22 cellular contexts compared by ENCODE assay signal in the genomic region with DNA sequence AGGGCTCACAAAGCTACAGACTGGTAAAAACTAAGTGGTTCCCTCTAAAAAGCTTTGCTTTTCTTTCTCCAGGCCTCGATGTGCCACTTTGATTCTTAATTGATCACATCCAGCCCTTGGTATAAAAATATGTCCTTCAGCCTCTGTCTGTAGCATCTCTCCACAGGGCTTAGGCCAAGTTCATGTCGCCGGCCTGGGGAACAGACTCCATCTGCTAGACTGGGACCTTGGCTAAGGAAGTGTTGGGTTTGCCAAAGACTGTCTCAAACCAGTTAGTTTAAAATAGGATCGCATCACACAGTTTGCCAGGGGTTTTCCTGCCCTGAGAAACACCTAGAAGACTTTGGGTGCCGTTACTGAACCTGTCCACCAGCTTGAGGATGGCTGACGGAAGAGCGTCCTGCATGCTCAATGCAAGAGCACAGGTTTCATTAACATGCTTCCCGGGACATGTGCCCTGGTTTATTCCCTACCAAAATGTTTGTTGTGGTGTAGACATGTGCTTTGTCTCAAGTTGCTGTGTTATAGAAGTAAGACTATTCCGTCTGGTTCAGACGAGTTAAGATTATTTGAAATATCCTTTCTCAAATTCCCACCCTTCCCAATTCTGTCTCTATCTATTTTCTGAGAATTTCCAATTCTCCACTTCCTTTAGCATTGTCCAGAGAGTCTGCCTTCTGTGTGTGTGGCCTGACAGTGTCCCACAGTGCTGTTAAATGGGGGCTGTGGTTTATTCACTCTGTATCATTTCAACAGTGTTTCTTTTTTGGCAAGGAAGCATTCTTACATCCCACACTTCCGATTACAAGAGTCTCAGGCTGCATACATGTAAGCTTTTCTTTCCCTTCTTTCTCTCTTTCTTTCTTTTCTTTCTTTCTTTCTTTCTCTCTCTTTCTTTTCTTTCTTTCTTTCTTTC.
"Had no signal": no experiment of that assay in that cellular context is flagged by ENCODE, and none has a peak within 500 bp of the region (broad histone marks: within the 10 kb centered on the region; RNA-seq: fewer than 3 reads in every experiment).

No MANE protein-coding gene starts in this region.

- H3K9me3 ChIP-seq: adrenal gland, breast epithelium, suprapubic skin had no signal

- H3K36me3 ChIP-seq: adrenal gland, breast epithelium, suprapubic skin, WERI-Rb-1 had no signal

- H3K27me3 ChIP-seq: adrenal gland, breast epithelium, suprapubic skin had no signal

- H3K27me3 Mint-ChIP-seq: dendritic cell treated with granulocyte-macrophage colony-stimulating factor and Interleukin-4, amounts not matched to agents 40 ng/mL and 50 ng/mL, for 4 days; stimulated activated naive CD8-positive, alpha-beta T cell treated with anti-CD3 and anti-CD28 coated beads, Interleukin-15, Interleukin-2, amounts not matched to agents 100 ng/mL and 50 ng/mL, for 24 hours; T-helper 17 cell; type B pancreatic cell had no signal

- H3K9ac ChIP-seq: parathyroid adenoma had no signal

- H3K27ac Mint-ChIP-seq: activated naive CD4-positive, alpha-beta T cell treated with anti-CD3 and anti-CD28 coated beads, Interleukin-2, amount 50 U/mL, for 72 hours; activated T-cell treated with anti-CD3 and anti-CD28 coated beads, Interleukin-2, amount 50 U/mL, for 72 hours; dendritic cell treated with granulocyte-macrophage colony-stimulating factor and Interleukin-4, amounts not matched to agents 40 ng/mL and 50 ng/mL, for 4 days; stimulated activated naive CD8-positive, alpha-beta T cell treated with anti-CD3 and anti-CD28 coated beads, Interleukin-15, Interleukin-2, amounts not matched to agents 100 ng/mL and 50 ng/mL, for 24 hours; T-helper 17 cell; type B pancreatic cell had no signal

- H3K4me3 Mint-ChIP-seq: activated T-cell treated with anti-CD3 and anti-CD28 coated beads, Interleukin-2, amount 50 U/mL, for 72 hours; dendritic cell treated with granulocyte-macrophage colony-stimulating factor and Interleukin-4, amounts not matched to agents 40 ng/mL and 50 ng/mL, for 4 days; stimulated activated naive CD8-positive, alpha-beta T cell treated with anti-CD3 and anti-CD28 coated beads, Interleukin-15, Interleukin-2, amounts not matched to agents 100 ng/mL and 50 ng/mL, for 24 hours; T-helper 17 cell; type B pancreatic cell had no signal

- H2AFZ ChIP-seq: parathyroid adenoma had no signal

- H3K79me2 ChIP-seq: parathyroid adenoma had no signal

- H3K4me1 Mint-ChIP-seq: T-helper 17 cell had no signal

- DNase-seq: activated CD4-positive, alpha-beta T cell treated with anti-CD3 and anti-CD28 coated beads for 1 hour; activated CD8-positive, alpha-beta memory T cell treated with anti-CD3 and anti-CD28 coated beads for 24 hours; activated CD8-positive, alpha-beta memory T cell treated with anti-CD3 and anti-CD28 coated beads, Interleukin-2, amount 50 U/mL, for 48 hours; activated gamma-delta T cell; activated T-cell treated with anti-CD3 and anti-CD28 coated beads, Interleukin-2, amount 50 U/mL, for 72 hours; adrenal gland; effector CD8-positive, alpha-beta T cell; foreskin fibroblast; hippocampal formation; stimulated activated CD4-positive, alpha-beta T cell treated with anti-CD3 and anti-CD28 coated beads, Interleukin-12 subunit alpha, Interleukin-12 subunit beta, amount 100 ng/mL, for 4 hours; stimulated activated CD4-positive, alpha-beta T cell treated with anti-CD3 and anti-CD28 coated beads, Interleukin-1b, Interleukin-23, amount 100 ng/mL, for 48 hours; T-helper 17 cell; WERI-Rb-1 had no signal

- H3K27ac ChIP-seq: adrenal gland, breast epithelium, parathyroid adenoma, suprapubic skin, WERI-Rb-1 had no signal

- H3K4me1 ChIP-seq: adrenal gland, breast epithelium, parathyroid adenoma, suprapubic skin had no signal

- ATAC-seq: activated naive CD4-positive, alpha-beta T cell treated with anti-CD3 and anti-CD28 coated beads, Interleukin-2, amount 50 U/mL, for 72 hours; activated T-cell treated with anti-CD3 and anti-CD28 coated beads, Interleukin-2, amount 50 U/mL, for 72 hours; esophagus mucosa; left lobe of liver; T-helper 17 cell had no signal

- H3K4me3 ChIP-seq: adrenal gland, breast epithelium, suprapubic skin had no signal

- H3K9me3 Mint-ChIP-seq: dendritic cell treated with granulocyte-macrophage colony-stimulating factor and Interleukin-4, amounts not matched to agents 40 ng/mL and 50 ng/mL, for 4 days had no signal
